ENCODE assay signal across 24 cellular contexts in the genomic region with DNA sequence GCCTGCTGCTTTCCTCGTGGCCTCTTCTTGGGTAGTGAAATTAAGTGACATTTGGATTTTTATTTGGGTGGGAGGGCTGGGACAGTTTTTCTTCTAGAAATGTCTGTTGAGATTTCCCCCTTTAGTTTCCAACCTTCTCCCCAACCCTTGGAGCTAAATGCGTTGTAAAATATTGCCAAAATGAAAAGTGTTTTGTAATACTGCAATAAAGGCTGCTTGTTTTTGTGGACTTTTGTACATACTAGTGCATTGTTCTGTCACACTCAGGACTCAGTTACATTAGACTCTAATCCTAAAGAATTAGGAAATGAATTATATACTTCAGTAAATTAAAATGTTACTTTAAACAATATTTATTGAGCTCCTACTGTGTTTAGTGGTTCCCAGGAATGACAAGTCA. TPM values are rescaled to one million over a fixed set of nuclear protein-coding genes. Genes with fewer than 3 reads are reported as not detected.
"Had no signal": no experiment of that assay in that cellular context is flagged by ENCODE, and none has a peak within 500 bp of the region (broad histone marks: within the 10 kb centered on the region; RNA-seq: fewer than 3 reads in every experiment).

No MANE protein-coding gene starts in this region.

- H3K27me3 Mint-ChIP-seq: activated CD4-positive, alpha-beta memory T cell treated with anti-CD3 and anti-CD28 coated beads for 36 hours; memory B cell had no signal

- H3K9me3 ChIP-seq: breast epithelium, sigmoid colon, thyroid gland had no signal

- H3K9me3 Mint-ChIP-seq: activated CD4-positive, alpha-beta memory T cell treated with anti-CD3 and anti-CD28 coated beads for 36 hours; activated naive CD4-positive, alpha-beta T cell treated with anti-CD3 and anti-CD28 coated beads, Interleukin-2, amount 50 U/mL, for 72 hours; memory B cell; neural crest cell had no signal

- H3K4me3 ChIP-seq: breast epithelium, coronary artery, sigmoid colon, thyroid gland had no signal

- H3K4me3 Mint-ChIP-seq: activated CD4-positive, alpha-beta memory T cell treated with anti-CD3 and anti-CD28 coated beads for 36 hours; memory B cell; neural crest cell had no signal

- H3K27ac ChIP-seq: breast epithelium, coronary artery, sigmoid colon, thyroid gland had no signal

- H3K4me1 ChIP-seq: breast epithelium, sigmoid colon, thyroid gland had no signal

- H3K4me1 Mint-ChIP-seq: memory B cell had no signal

- H3K27me3 ChIP-seq: breast epithelium, sigmoid colon, thyroid gland had no signal

- DNase-seq: activated CD4-positive, alpha-beta memory T cell treated with anti-CD3 and anti-CD28 coated beads for 36 hours; activated CD4-positive, alpha-beta T cell treated with anti-CD3 and anti-CD28 coated beads for 48 hours; activated T-cell treated with anti-CD3 and anti-CD28 coated beads for 4 hours; amniotic stem cell; cerebellar nuclear complex; glutamatergic neuron; left ventricle myocardium superior; occipital lobe; retina; sigmoid colon; stimulated activated CD4-positive, alpha-beta T cell treated with anti-CD3 and anti-CD28 coated beads, Interleukin-2, amount 100 ng/mL, for 48 hours; stimulated activated CD8-positive, alpha-beta memory T cell treated with anti-CD3 and anti-CD28 coated beads, Interleukin-4, amount 100 ng/mL, for 48 hours; stimulated activated naive CD4-positive, alpha-beta T cell treated with Interleukin-2 at 50 U/mL for 16 hours; thyroid gland had no signal

- H3K27ac Mint-ChIP-seq: activated CD4-positive, alpha-beta memory T cell treated with anti-CD3 and anti-CD28 coated beads for 36 hours; memory B cell had no signal

- H3K36me3 ChIP-seq: breast epithelium had no signal

- ATAC-seq: activated naive CD4-positive, alpha-beta T cell treated with anti-CD3 and anti-CD28 coated beads, Interleukin-2, amount 50 U/mL, for 72 hours had no signal

RNA-seq across cellular contexts. Expression of a gene that starts 21.7 kb away (rescaled TPM):
- total RNA-seq: activated naive CD4-positive, alpha-beta T cell treated with anti-CD3 and anti-CD28 coated beads, Interleukin-2, amount 50 U/mL, for 72 hours; epithelial cell of proximal tubule; fibroblast of villous mesenchyme; left ventricle myocardium superior; myocyte; neural crest cell; occipital lobe; posterior vena cava; sigmoid colon had no signal

RNA-seq across cellular contexts. Expression of a gene that starts 33.2 kb away (rescaled TPM):
- total RNA-seq: epithelial cell of proximal tubule, fibroblast of villous mesenchyme, neural crest cell had no signal

RNA-seq across cellular contexts. Expression of a gene that starts 51.6 kb away (rescaled TPM):
- total RNA-seq: activated CD4-positive, alpha-beta memory T cell treated with anti-CD3 and anti-CD28 coated beads for 36 hours; epithelial cell of proximal tubule; T-helper 2 cell treated with Interferon-gamma antibody and Interleukin-4, amounts not matched to agents 100 ng/mL and 5 ng/mL, for 36 hours had no signal
